Comparison of ENCODE assay signal across 8 cellular contexts in genomic region chr12:57751432-57751787, GRCh38. TPM values are rescaled to one million over a fixed set of nuclear protein-coding genes. Genes with fewer than 3 reads are reported as not detected.
DNase-seq lines count a peak whose midpoint lies in the region; ATAC-seq and TF ChIP-seq lines count a peak whose summit lies in the region.

No MANE protein-coding gene starts in this region.

- no peaks in the 10 kb centered on the region for H3K27me3 ChIP-seq in DND-41 (ENCODE audit: insufficient read depth, low read length, poor library complexity)
- H3K27me3 ChIP-seq in Panc1 (ENCODE audit: control insufficient read depth, insufficient read depth, low read length) = peaks cover 7% of the 10 kb centered on the region
- no peaks in the 10 kb centered on the region for H3K27me3 ChIP-seq in ovary

- no peak for TF ChIP-seq CTCF in DND-41 (IDR thresholded peaks at IDR 0.05; ENCODE audit: borderline replicate concordance, extremely low read depth, low read length, poor library complexity, severe bottlenecking)
- no peak for TF ChIP-seq CTCF in Panc1 (IDR thresholded peaks at IDR 0.05)
- no peak for TF ChIP-seq CTCF in epithelial cell of esophagus (IDR thresholded peaks at IDR 0.05; ENCODE audit: insufficient read depth, low read depth, low read length, missing control alignments)
- no peak for TF ChIP-seq CTCF in ovary (IDR thresholded peaks at IDR 0.05)
- TF ChIP-seq CTCF in GM20000 (IDR thresholded peaks at IDR 0.05; ENCODE audit: extremely low read depth, missing control alignments) = no peak

- peak overlapping the region; percentile 99 for H3K9ac ChIP-seq in DND-41 (ENCODE audit: low read depth, low read length)

- H3K9me3 ChIP-seq in DND-41 (ENCODE audit: insufficient read depth, low read length, severe bottlenecking) (no peaks in the 10 kb centered on the region), Panc1 (ENCODE audit: control insufficient read depth, insufficient read depth, low read depth, low read length) (no peaks in the 10 kb centered on the region), ovary (no peaks in the 10 kb centered on the region)

- no peak for ATAC-seq in DND-41 (ENCODE audit: insufficient read depth, low read depth)
- ATAC-seq in Panc1 = no peak
- no peak for ATAC-seq in sciatic nerve

- WGBS in ovary, 3 donors = 5 to 9% (median 6%) methylated on average over 8 of the region's 8 CpGs

- DNase-seq in DND-41 (no peak), Panc1 (ENCODE audit: low read depth, low spot score) (no peak), epithelial cell of esophagus (ENCODE audit: low read depth) (no peak), ovary (peak in 1 of 5 donors; percentile 44), sciatic nerve (ENCODE audit: low spot score) (no peak), GM20000 (ENCODE audit: low spot score) (no peak), D341Med (ENCODE audit: low spot score) (no peak)
- no peak for DNase-seq in stimulated activated CD4-positive, alpha-beta T cell treated with anti-CD3 and anti-CD28 coated beads, Interleukin-1b, Interleukin-23, amount 100 ng/mL, for 48 hours

- H3K36me3 ChIP-seq in DND-41 (ENCODE audit: insufficient read depth, low read length) = peaks cover 50% of the 10 kb centered on the region
- H3K36me3 ChIP-seq in Panc1 (ENCODE audit: control insufficient read depth, insufficient read depth, low read length) = peaks cover 18% of the 10 kb centered on the region
- no peaks in the 10 kb centered on the region for H3K36me3 ChIP-seq in ovary

- POLR2A ChIA-PET in Panc1 (lab: Charles Lee) = no interaction called here

- H3K4me1 ChIP-seq in DND-41 (ENCODE audit: insufficient read depth, low read length) (peaks cover 52% of the 10 kb centered on the region), Panc1 (ENCODE audit: control insufficient read depth, insufficient read depth, low read length) (peaks cover 14% of the 10 kb centered on the region), ovary (ENCODE audit: insufficient read depth) (peaks cover 9% of the 10 kb centered on the region)

- peaks cover 45% of the 10 kb centered on the region for H3K79me2 ChIP-seq in DND-41 (ENCODE audit: insufficient read depth, low read length)

- peaks cover 20% of the 10 kb centered on the region for H4K20me1 ChIP-seq in DND-41 (ENCODE audit: insufficient read depth, low read length)

- H3K4me3 ChIP-seq in DND-41 (ENCODE audit: low read depth in 1 of 2, low read length in 2 of 2) (peak overlapping the region; percentile 73 to 85), Panc1 (ENCODE audit: low read depth in 2 of 2, low read length in 2 of 2) (peak overlapping the region; percentile 85 to 98), epithelial cell of esophagus (ENCODE audit: low read length) (peak overlapping the region; percentile 94), ovary (peak overlapping the region; percentile 82)

- in situ Hi-C loops in Panc1 (cut with HindIII; ENCODE audit: low pct_unique_long_range_greater_than_20kb, low sequenced_read_pairs) = no loop called here

- CTCF ChIA-PET in Panc1 (lab: Charles Lee) = no interaction called here

- peak overlapping the region; percentile 93 for H3K4me2 ChIP-seq in DND-41 (ENCODE audit: insufficient read depth, low read length)

- peak overlapping the region; percentile 89 for H2AFZ ChIP-seq in DND-41 (ENCODE audit: low read depth, low read length)

- intact Hi-C loops in Panc1 (cut with micrococcal nuclease; ENCODE audit: unreplicated experiment) = no loop called here
- intact Hi-C loops in ovary (cut with DNase I) = no loop called here
- intact Hi-C loops in sciatic nerve (cut with DNase I) = no loop called here

- TF ChIP-seq EP300 in ovary (IDR thresholded peaks at IDR 0.05) = no peak

- H3K27ac ChIP-seq in DND-41 (ENCODE audit: low read length) = peak overlapping the region; percentile 94
- H3K27ac ChIP-seq in Panc1 (ENCODE audit: low read length) = peak overlapping the region; percentile 98
- peak overlapping the region; percentile 31 to 50 for H3K27ac ChIP-seq in ovary

- TF ChIP-seq POLR2A in ovary (IDR thresholded peaks at IDR 0.05) = no peak

- no TSS peak for BruUV-seq in Panc1 (replicated peaks; lab: Mats Ljungman, UMichigan)

RNA-seq across cellular contexts. Expression of gene CDK4, which starts 0.7 kb away (rescaled TPM):
- total RNA-seq in Panc1 (2021; ENCODE audit: unreplicated experiment) (201 TPM), ovary (100 to 1,000 TPM; 111 to 175 (median 122) TPM), sciatic nerve (54.0 TPM)
- 205 TPM for polyA plus RNA-seq in Panc1 (2012; ENCODE audit: insufficient read length)
- 100 to 1,000 TPM in 1 of 2 donors, 10 to 100 TPM in 1; 82.7 to 127 TPM for polyA plus RNA-seq in ovary

RNA-seq across cellular contexts. Expression of gene MARCHF9, which starts 3.5 kb away (rescaled TPM):
- total RNA-seq in Panc1 (2021; ENCODE audit: unreplicated experiment) = 2.3 TPM
- polyA plus RNA-seq in Panc1 (2012; ENCODE audit: insufficient read length) = 1.7 TPM
- total RNA-seq in ovary = 10 to 100 TPM in 1 of 7 donors, 1 to 10 TPM in 6; 5.0 to 15.2 (median 7.7) TPM
- polyA plus RNA-seq in ovary = 1 to 10 TPM; 5.0 to 7.9 TPM
- total RNA-seq in sciatic nerve = 10.6 TPM

RNA-seq across cellular contexts. Expression of gene TSPAN31, which starts 6.6 kb away (rescaled TPM):
- total RNA-seq in Panc1 (2021; ENCODE audit: unreplicated experiment) (17.5 TPM), ovary (10 to 100 TPM; 27.7 to 64.0 (median 32.5) TPM), sciatic nerve (37.1 TPM)
- polyA plus RNA-seq in Panc1 (2012; ENCODE audit: insufficient read length) = 16.4 TPM
- 10 to 100 TPM; 44.0 to 63.7 TPM for polyA plus RNA-seq in ovary

RNA-seq across cellular contexts. Expression of gene AGAP2, which starts 12.9 kb away (rescaled TPM):
- total RNA-seq in Panc1 (2021; ENCODE audit: unreplicated experiment) (0.49 TPM), ovary (under 1 TPM; 0.34 to 0.99 (median 0.60) TPM), sciatic nerve (4.0 TPM)
- polyA plus RNA-seq in Panc1 (2012; ENCODE audit: insufficient read length) = 1.2 TPM
- polyA plus RNA-seq in ovary = 1 to 10 TPM in 1 of 2 donors, under 1 TPM in 1; 0.33 to 1.3 TPM

RNA-seq across cellular contexts. Expression of gene CYP27B1, which starts 15.5 kb away (rescaled TPM):
- total RNA-seq in Panc1 (2021; ENCODE audit: unreplicated experiment) (4.0 TPM), ovary (1 to 10 TPM in 4 of 7 donors, under 1 TPM in 3; 0.12 to 2.5 (median 1.0) TPM), sciatic nerve (0.98 TPM)
- polyA plus RNA-seq in Panc1 (2012; ENCODE audit: insufficient read length) = 4.3 TPM
- under 1 TPM; 0.18 to 0.30 TPM for polyA plus RNA-seq in ovary

Comparison
In these comparisons a context has a peak if more than half of its experiments do, and no peak if none do; other contexts are left out.
1. H3K27ac ChIP-seq: peak in every context shown above with its lines; median percentile 98 in Panc1; 94 in DND-41; 40 in ovary.